In the genomic region with DNA sequence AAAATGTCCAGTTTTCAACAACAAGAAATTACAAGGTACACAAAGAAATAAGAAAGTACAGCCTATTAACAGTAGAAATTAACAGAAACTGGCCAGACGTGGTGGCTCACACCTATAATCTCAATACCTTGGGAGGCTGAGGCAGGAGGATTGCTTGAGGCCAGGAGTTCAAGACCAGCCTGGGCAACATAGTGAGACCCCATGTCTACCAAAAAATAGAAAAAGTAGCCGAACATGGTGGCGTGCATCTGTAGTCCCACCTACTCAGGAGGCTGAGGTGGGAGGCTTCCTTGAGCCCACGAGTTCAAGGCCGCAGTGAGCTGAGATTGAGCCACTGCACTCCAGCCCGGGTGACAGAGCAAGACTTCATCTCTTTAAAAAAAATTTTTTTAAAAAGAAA, we compare ENCODE assay signal across 13 cellular contexts.
"Had no signal": no experiment of that assay in that cellular context is flagged by ENCODE, and none has a peak within 500 bp of the region (broad histone marks: within the 10 kb centered on the region; RNA-seq: fewer than 3 reads in every experiment).

No MANE protein-coding gene starts in this region.

- H3K27ac Mint-ChIP-seq: activated naive CD4-positive, alpha-beta T cell treated with anti-CD3 and anti-CD28 coated beads for 36 hours; nephron progenitor cell had no signal

- H3K4me3 Mint-ChIP-seq: activated naive CD4-positive, alpha-beta T cell treated with anti-CD3 and anti-CD28 coated beads for 36 hours; nephron progenitor cell had no signal

- ATAC-seq: left cardiac atrium had no signal

- DNase-seq: activated T-cell treated with anti-CD3 and anti-CD28 coated beads, Interleukin-2, amount 50 U/mL, for 1 hour; adrenal gland; effector CD4-positive, alpha-beta T cell; left cardiac atrium; nephron progenitor cell; nucleus accumbens; posterior cingulate gyrus; stimulated activated CD4-positive, alpha-beta T cell treated with anti-CD3 and anti-CD28 coated beads, Interleukin-2, amount 100 ng/mL, for 24 hours; stimulated activated naive CD8-positive, alpha-beta T cell treated with anti-CD3 and anti-CD28 coated beads, Interleukin-15, Interleukin-2, amounts not matched to agents 100 U/mL and 50 U/mL, for 24 hours; substantia nigra; T-helper 9 cell; tibial artery had no signal
